18 cellular contexts compared by ENCODE assay signal in genomic region chr1:66696771-66697170, GRCh38. TPM values are rescaled to one million over a fixed set of nuclear protein-coding genes. Genes with fewer than 3 reads are reported as not detected.
"Had no signal": no experiment of that assay in that cellular context is flagged by ENCODE, and none has a peak within 500 bp of the region (broad histone marks: within the 10 kb centered on the region; RNA-seq: fewer than 3 reads in every experiment).

No MANE protein-coding gene starts in this region.

- H3K27ac Mint-ChIP-seq: activated CD4-positive, alpha-beta memory T cell treated with anti-CD3 and anti-CD28 coated beads, Interleukin-2, amount 10 ng/mL, durations not matched to agents 7 days and 5 days; activated naive CD8-positive, alpha-beta T cell; neural progenitor cell; stimulated activated memory B cell treated with anti-CD40 and anti-IgM and Interleukin-4, amounts not matched to agents 10 μg/mL and 1 μg/mL and 100 μg/mL, for 72 hours; WTC11 had no signal

- H3K4me3 Mint-ChIP-seq: activated CD4-positive, alpha-beta memory T cell treated with anti-CD3 and anti-CD28 coated beads, Interleukin-2, amount 10 ng/mL, durations not matched to agents 7 days and 5 days; activated naive CD8-positive, alpha-beta T cell; activated T-cell treated with anti-CD3 and anti-CD28 coated beads, Interleukin-2, amount 50 U/mL, for 4 hours; neural progenitor cell; stimulated activated memory B cell treated with anti-CD40 and anti-IgM and Interleukin-4, amounts not matched to agents 10 μg/mL and 1 μg/mL and 100 μg/mL, for 72 hours; WTC11 had no signal

- H3K36me3 Mint-ChIP-seq: activated naive CD8-positive, alpha-beta T cell; neural progenitor cell; stimulated activated memory B cell treated with anti-CD40 and anti-IgM and Interleukin-4, amounts not matched to agents 10 μg/mL and 1 μg/mL and 100 μg/mL, for 72 hours; WTC11 had no signal

- FAIRE-seq: colon, endometrium, islet of Langerhans, TTC549 had no signal

- H3K9me3 Mint-ChIP-seq: activated CD4-positive, alpha-beta memory T cell treated with anti-CD3 and anti-CD28 coated beads, Interleukin-2, amount 10 ng/mL, durations not matched to agents 7 days and 5 days; activated T-cell treated with anti-CD3 and anti-CD28 coated beads, Interleukin-2, amount 50 U/mL, for 4 hours; neural progenitor cell; stimulated activated memory B cell treated with anti-CD40 and anti-IgM and Interleukin-4, amounts not matched to agents 10 μg/mL and 1 μg/mL and 100 μg/mL, for 72 hours; WTC11 had no signal

- H3K4me1 Mint-ChIP-seq: activated CD4-positive, alpha-beta memory T cell treated with anti-CD3 and anti-CD28 coated beads, Interleukin-2, amount 10 ng/mL, durations not matched to agents 7 days and 5 days; stimulated activated memory B cell treated with anti-CD40 and anti-IgM and Interleukin-4, amounts not matched to agents 10 μg/mL and 1 μg/mL and 100 μg/mL, for 72 hours had no signal

- DNase-seq: activated CD4-positive, alpha-beta memory T cell treated with anti-CD3 and anti-CD28 coated beads, Interleukin-2, amount 10 ng/mL, durations not matched to agents 7 days and 5 days; activated CD4-positive, alpha-beta T cell treated with anti-CD3 and anti-CD28 coated beads for 4 hours; activated effector memory CD4-positive, alpha-beta T cell treated with anti-CD3 and anti-CD28 coated beads, Interleukin-2, amount 50 U/mL, for 16 hours; activated T-cell treated with anti-CD3 and anti-CD28 coated beads, Interleukin-2, amount 50 U/mL, for 4 hours; amniotic stem cell; caudate nucleus; ovary; stimulated activated CD4-positive, alpha-beta T cell treated with anti-CD3 and anti-CD28 coated beads, Interleukin-12 subunit alpha, Interleukin-12 subunit beta, amount 100 ng/mL, for 4 hours; thyroid gland had no signal

RNA-seq across cellular contexts. Expression of gene DYNLT5, which starts 55.5 kb away (rescaled TPM):
- total RNA-seq: activated CD4-positive, alpha-beta memory T cell treated with anti-CD3 and anti-CD28 coated beads, Interleukin-2, amount 10 ng/mL, durations not matched to agents 7 days and 5 days; activated T-cell treated with anti-CD3 and anti-CD28 coated beads, Interleukin-2, amount 50 U/mL, for 4 hours; esophagus mucosa had no signal
